Comparison of ENCODE assay signal across 13 cellular contexts in genomic region chr2:25743132-25743830, GRCh38.
DNase-seq lines count a peak whose midpoint lies in the region; ATAC-seq lines count a peak whose summit lies in the region.
"Had no signal": no experiment of that assay in that cellular context is flagged by ENCODE, and none has a peak within 500 bp of the region (broad histone marks: within the 10 kb centered on the region; RNA-seq: fewer than 3 reads in every experiment).

No MANE protein-coding gene starts in this region.

- no peak overlapping the region for H3K4me3 Mint-ChIP-seq in activated naive CD4-positive, alpha-beta T cell treated with anti-CD3 and anti-CD28 coated beads for 36 hours
- H3K4me3 Mint-ChIP-seq in activated naive CD8-positive, alpha-beta T cell, result peak overlapping the region; percentile 34
- peak overlapping the region; percentile 7 for H3K4me3 Mint-ChIP-seq in stimulated activated memory B cell treated with anti-CD40 and anti-IgM and Interleukin-4, amounts not matched to agents 10 μg/mL and 1 μg/mL and 100 μg/mL, for 72 hours

- CTCF ChIA-PET in activated naive CD4-positive, alpha-beta T cell treated with anti-CD3 and anti-CD28 coated beads for 36 hours (lab: Charles Lee), result interaction anchor here (0.9 kb wide), 1 partner anchor 15 kb away, joined by 3 read pairs; no protein-coding TSS in a partner anchor

- no peak overlapping the region for H3K27ac Mint-ChIP-seq in activated naive CD4-positive, alpha-beta T cell treated with anti-CD3 and anti-CD28 coated beads for 36 hours
- H3K27ac Mint-ChIP-seq in activated naive CD8-positive, alpha-beta T cell, result peak overlapping the region; percentile 41
- H3K27ac Mint-ChIP-seq in stimulated activated memory B cell treated with anti-CD40 and anti-IgM and Interleukin-4, amounts not matched to agents 10 μg/mL and 1 μg/mL and 100 μg/mL, for 72 hours, result peak overlapping the region; percentile 67

- intact Hi-C loops in activated naive CD4-positive, alpha-beta T cell treated with anti-CD3 and anti-CD28 coated beads for 36 hours (cut with micrococcal nuclease), result no loop called here

- no peaks in the 10 kb centered on the region for H3K9me3 Mint-ChIP-seq in activated naive CD4-positive, alpha-beta T cell treated with anti-CD3 and anti-CD28 coated beads for 36 hours
- H3K9me3 Mint-ChIP-seq in activated naive CD8-positive, alpha-beta T cell (ENCODE audit: low read depth), result no peaks in the 10 kb centered on the region
- no peaks in the 10 kb centered on the region for H3K9me3 Mint-ChIP-seq in stimulated activated memory B cell treated with anti-CD40 and anti-IgM and Interleukin-4, amounts not matched to agents 10 μg/mL and 1 μg/mL and 100 μg/mL, for 72 hours

- peaks cover 13% of the 10 kb centered on the region for H3K4me1 Mint-ChIP-seq in activated naive CD4-positive, alpha-beta T cell treated with anti-CD3 and anti-CD28 coated beads for 36 hours (ENCODE audit: low read depth)
- H3K4me1 Mint-ChIP-seq in activated naive CD8-positive, alpha-beta T cell (ENCODE audit: low read depth), result peaks cover 25% of the 10 kb centered on the region
- H3K4me1 Mint-ChIP-seq in stimulated activated memory B cell treated with anti-CD40 and anti-IgM and Interleukin-4, amounts not matched to agents 10 μg/mL and 1 μg/mL and 100 μg/mL, for 72 hours, result peaks cover 25% of the 10 kb centered on the region

- DNase-seq in activated naive CD4-positive, alpha-beta T cell treated with anti-CD3 and anti-CD28 coated beads for 36 hours, result peak; percentile 20
- DNase-seq in activated naive CD4-positive, alpha-beta T cell treated with anti-CD3 and anti-CD28 coated beads, Interleukin-2, amount 50 U/mL, for 16 hours, result no peak
- peak; percentile 84 for DNase-seq in MV-4-11 (lab: John Stamatoyannopoulos, UW)
- DNase-seq in central memory CD4-positive, alpha-beta T cell, result no peak
- no peak for DNase-seq in DMS53 treated with DMSO at 0.1 percent for 48 hours (lab: John Stamatoyannopoulos, UW; ENCODE audit: unreplicated experiment)
- DNase-seq: effector CD8-positive, alpha-beta T cell; left lung; NCI-H1930; stimulated activated CD4-positive, alpha-beta T cell treated with anti-CD3 and anti-CD28 coated beads, Interleukin-1b, Interleukin-23, amount 100 ng/mL, for 48 hours; stomach had no signal

- ATAC-seq in stimulated activated memory B cell treated with anti-CD40 and anti-IgM and Interleukin-4, amounts not matched to agents 10 μg/mL and 1 μg/mL and 100 μg/mL, for 72 hours, result peak; percentile 75
- no peak for ATAC-seq in HG03139 (IDR thresholded peaks at IDR 0.05; ENCODE audit: unreplicated experiment)
- ATAC-seq: left lung had no signal

- H3K27me3 Mint-ChIP-seq in activated naive CD4-positive, alpha-beta T cell treated with anti-CD3 and anti-CD28 coated beads for 36 hours (ENCODE audit: low read depth), result no peaks in the 10 kb centered on the region
- no peaks in the 10 kb centered on the region for H3K27me3 Mint-ChIP-seq in activated naive CD8-positive, alpha-beta T cell
- H3K27me3 Mint-ChIP-seq in stimulated activated memory B cell treated with anti-CD40 and anti-IgM and Interleukin-4, amounts not matched to agents 10 μg/mL and 1 μg/mL and 100 μg/mL, for 72 hours, result no peaks in the 10 kb centered on the region

- H3K36me3 Mint-ChIP-seq in activated naive CD4-positive, alpha-beta T cell treated with anti-CD3 and anti-CD28 coated beads for 36 hours (ENCODE audit: low read depth), result peaks cover 24% of the 10 kb centered on the region
- H3K36me3 Mint-ChIP-seq in activated naive CD8-positive, alpha-beta T cell, result peaks cover 11% of the 10 kb centered on the region
- peaks cover 50% of the 10 kb centered on the region for H3K36me3 Mint-ChIP-seq in stimulated activated memory B cell treated with anti-CD40 and anti-IgM and Interleukin-4, amounts not matched to agents 10 μg/mL and 1 μg/mL and 100 μg/mL, for 72 hours

Comparison
In these comparisons a context has a peak if more than half of its experiments do, and no peak if none do; other contexts are left out.
1. DNase-seq: peak in activated naive CD4-positive, alpha-beta T cell treated with anti-CD3 and anti-CD28 coated beads for 36 hours (single experiment) and MV-4-11 (single experiment); none in activated naive CD4-positive, alpha-beta T cell treated with anti-CD3 and anti-CD28 coated beads, Interleukin-2, amount 50 U/mL, for 16 hours (single experiment), central memory CD4-positive, alpha-beta T cell (single experiment) and DMS53 treated with DMSO at 0.1 percent for 48 hours (single experiment).